ENCODE assay signal across 35 cellular contexts in genomic region chr1:179548666-179549367, GRCh38. TPM values are rescaled to one million over a fixed set of nuclear protein-coding genes. Genes with fewer than 3 reads are reported as not detected.
"Had no signal": no experiment of that assay in that cellular context is flagged by ENCODE, and none has a peak within 500 bp of the region (broad histone marks: within the 10 kb centered on the region; RNA-seq: fewer than 3 reads in every experiment).

No MANE protein-coding gene starts in this region.

- H3K9ac ChIP-seq: neural progenitor cell, parathyroid adenoma had no signal

- H3K27me3 ChIP-seq: neural progenitor cell, ovary, right lobe of liver, spleen, suprapubic skin, testis, tibial artery, transverse colon, upper lobe of left lung, vagina had no signal

- DNase-seq: naive B cell; naive thymus-derived CD8-positive, alpha-beta T cell; occipital lobe; ovary; posterior cingulate gyrus; psoas muscle; right cardiac atrium; right lobe of liver; spleen; stimulated activated CD4-positive, alpha-beta T cell treated with anti-CD3 and anti-CD28 coated beads, Interleukin-12 subunit alpha, Interleukin-12 subunit beta, amount 100 ng/mL, for 4 hours; stimulated activated CD4-positive, alpha-beta T cell treated with anti-CD3 and anti-CD28 coated beads, Interleukin-1b, Interleukin-23, amount 100 ng/mL, for 48 hours; stimulated activated CD4-positive, alpha-beta T cell treated with anti-CD3 and anti-CD28 coated beads, Interleukin-4, amount 100 ng/mL, for 1 hour; stimulated activated CD4-positive, alpha-beta T cell treated with anti-CD3 and anti-CD28 coated beads, Interleukin-4, amount 100 ng/mL, for 4 hours; stimulated activated CD8-positive, alpha-beta memory T cell treated with anti-CD3 and anti-CD28 coated beads, Interleukin-4, amount 100 ng/mL, for 48 hours; stimulated activated naive CD4-positive, alpha-beta T cell; stimulated activated naive CD8-positive, alpha-beta T cell treated with anti-CD3 and anti-CD28 coated beads, Interleukin-15, amount 100 ng/mL, for 72 hours; stimulated activated naive CD8-positive, alpha-beta T cell treated with anti-CD3 and anti-CD28 coated beads, Interleukin-15, Interleukin-2, amounts not matched to agents 100 U/mL and 50 U/mL, for 24 hours; substantia nigra; testis; tibial artery; transverse colon; upper lobe of left lung had no signal

- H3K27ac ChIP-seq: neural progenitor cell, ovary, parathyroid adenoma, psoas muscle, right lobe of liver, skin epidermis, spleen, suprapubic skin, testis, tibial artery, transverse colon, upper lobe of left lung, vagina had no signal

- H3K4me1 ChIP-seq: parathyroid adenoma, psoas muscle, right lobe of liver, spleen, suprapubic skin, testis, tibial artery, transverse colon, upper lobe of left lung, vagina had no signal

- H3K4me3 ChIP-seq: neural progenitor cell, ovary, psoas muscle, right lobe of liver, skin epidermis, smooth muscle cell, spleen, suprapubic skin, testis, tibial artery, transverse colon, upper lobe of left lung, vagina had no signal

- H3K79me2 ChIP-seq: parathyroid adenoma had no signal

- H2AFZ ChIP-seq: neural progenitor cell, parathyroid adenoma had no signal

- H3K9me3 ChIP-seq: ovary, psoas muscle, right lobe of liver, spleen, suprapubic skin, testis, tibial artery, transverse colon, upper lobe of left lung, vagina had no signal

- H3K36me3 ChIP-seq: neural progenitor cell, ovary, right lobe of liver, spleen, suprapubic skin, tibial artery, transverse colon, upper lobe of left lung, vagina had no signal

- ATAC-seq: naive thymus-derived CD8-positive, alpha-beta T cell; natural killer cell treated with Interleukin-12 subunit alpha and Interleukin-12 subunit beta and Interleukin-15 and Interleukin-18, amount 100 ng/mL, for 72 hours; psoas muscle; right cardiac atrium; right lobe of liver; stimulated activated memory B cell treated with anti-CD40 and anti-IgM and Interleukin-4, amounts not matched to agents 10 μg/mL and 1 μg/mL and 100 μg/mL, for 72 hours; stimulated activated naive CD8-positive, alpha-beta T cell treated with anti-CD3 and anti-CD28 coated beads, Interleukin-15, amount 100 ng/mL, for 72 hours; stimulated activated naive CD8-positive, alpha-beta T cell treated with anti-CD3 and anti-CD28 coated beads, Interleukin-15, Interleukin-2, amounts not matched to agents 100 U/mL and 50 U/mL, for 24 hours had no signal

- H3K4me2 ChIP-seq: neural progenitor cell, smooth muscle cell had no signal

RNA-seq across cellular contexts. Expression of gene NPHS2, which starts 26.9 kb away (rescaled TPM):
- total RNA-seq: naive thymus-derived CD8-positive, alpha-beta T cell; natural killer cell treated with Interleukin-12 subunit alpha and Interleukin-12 subunit beta and Interleukin-15 and Interleukin-18, amount 100 ng/mL, for 72 hours; occipital lobe; osteoblast; progenitor cell of endocrine pancreas; psoas muscle; renal cortical epithelial cell; right cardiac atrium; right lobe of liver; smooth muscle cell; suprapubic skin; transverse colon; upper lobe of left lung; ureter; vagina had no signal
- polyA plus RNA-seq: naive thymus-derived CD8-positive, alpha-beta T cell; neural cell; psoas muscle; right cardiac atrium; smooth muscle cell had no signal

RNA-seq across cellular contexts. Expression of gene TDRD5, which starts 42.8 kb away (rescaled TPM):
- total RNA-seq: naive thymus-derived CD8-positive, alpha-beta T cell; natural killer cell treated with Interleukin-12 subunit alpha and Interleukin-12 subunit beta and Interleukin-15 and Interleukin-18, amount 100 ng/mL, for 72 hours; osteoblast; psoas muscle; right lobe of liver; smooth muscle cell; vagina had no signal
- polyA plus RNA-seq: naive thymus-derived CD8-positive, alpha-beta T cell; neural cell; smooth muscle cell had no signal
